Comparison of ENCODE assay signal across 1 cellular context in the genomic region with DNA sequence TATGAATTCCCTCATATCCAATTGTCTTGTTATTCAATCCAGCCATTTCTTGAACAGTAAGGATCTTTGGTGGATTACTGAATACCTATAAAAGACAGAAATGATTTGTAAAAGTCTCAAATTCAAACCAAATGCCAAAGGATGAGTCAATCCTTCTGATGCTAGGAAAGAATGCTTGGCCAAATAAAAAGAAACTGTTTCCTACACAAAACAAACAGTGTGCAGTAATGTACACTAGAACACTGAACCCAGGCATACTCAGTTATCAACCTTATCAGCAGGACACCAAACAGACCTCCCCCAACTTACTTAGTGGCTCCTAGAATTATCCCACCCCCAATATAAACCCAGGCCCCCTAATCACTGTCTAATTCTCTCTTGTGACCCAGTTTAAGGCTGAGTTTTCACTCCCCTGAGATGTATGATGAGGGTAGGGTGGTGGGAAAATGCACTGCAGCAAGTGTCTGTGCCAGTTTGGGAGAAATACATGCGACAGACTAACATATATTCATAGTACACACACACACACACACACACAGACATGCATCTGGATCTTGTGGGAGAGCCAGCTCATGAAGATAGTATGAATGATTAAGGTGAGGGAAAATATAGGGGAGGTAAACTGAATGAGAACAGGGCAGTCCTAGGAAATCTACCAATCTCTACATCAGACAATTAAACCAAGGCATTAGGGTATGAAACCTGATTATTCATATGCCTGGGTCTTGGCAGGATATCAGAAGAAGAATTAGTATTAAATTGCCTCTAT.
TF ChIP-seq lines count a peak whose summit lies in the region.

No MANE protein-coding gene starts in this region.

TF ChIP-seq in SK-N-SH, 30 proteins besides CTCF, POLR2A, EP300 and RAD21 (continued from another document):
- TF ChIP-seq, protein P1, sequence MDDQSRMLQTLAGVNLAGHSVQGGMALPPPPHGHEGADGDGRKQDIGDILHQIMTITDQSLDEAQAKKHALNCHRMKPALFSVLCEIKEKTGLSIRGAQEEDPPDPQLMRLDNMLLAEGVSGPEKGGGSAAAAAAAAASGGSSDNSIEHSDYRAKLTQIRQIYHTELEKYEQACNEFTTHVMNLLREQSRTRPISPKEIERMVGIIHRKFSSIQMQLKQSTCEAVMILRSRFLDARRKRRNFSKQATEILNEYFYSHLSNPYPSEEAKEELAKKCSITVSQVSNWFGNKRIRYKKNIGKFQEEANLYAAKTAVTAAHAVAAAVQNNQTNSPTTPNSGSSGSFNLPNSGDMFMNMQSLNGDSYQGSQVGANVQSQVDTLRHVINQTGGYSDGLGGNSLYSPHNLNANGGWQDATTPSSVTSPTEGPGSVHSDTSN (IDR thresholded peaks at IDR 0.05), result peak; percentile 48; the same call in 1 of the 2 replicates
- TF ChIP-seq NRF1 (IDR thresholded peaks at IDR 0.05; ENCODE audit: low read depth, low read length), result no peak
